In genomic region chr19:35994868-35995654, GRCh38 we compare ENCODE assay signal across 1 cellular context.
TF ChIP-seq lines count a peak whose summit lies in the region.

A gene with protein sequence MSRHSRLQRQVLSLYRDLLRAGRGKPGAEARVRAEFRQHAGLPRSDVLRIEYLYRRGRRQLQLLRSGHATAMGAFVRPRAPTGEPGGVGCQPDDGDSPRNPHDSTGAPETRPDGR (plus strand): TSS chr19:35995188. CDS start chr19:35995275, 87 bp downstream.

TF ChIP-seq in WTC11, 78 proteins besides CTCF, POLR2A, EP300 and RAD21 (continued from another document):
- TF ChIP-seq SMAD3 (CRISPR knock-in tag; IDR thresholded peaks at IDR 0.05; ENCODE audit: borderline replicate concordance) (no peak), ETV6 (CRISPR knock-in tag; IDR thresholded peaks at IDR 0.05) (peak; percentile 72; the same call in 1 of the 2 replicates), RELA (CRISPR knock-in tag; IDR thresholded peaks at IDR 0.05; ENCODE audit: borderline replicate concordance) (peak; percentile 79; the same call in 1 of the 2 replicates), NFYB (CRISPR knock-in tag; conservative IDR thresholded peaks at IDR 0.05; ENCODE audit: low read depth) (peak; percentile 87), ESRRA (CRISPR knock-in tag; IDR thresholded peaks at IDR 0.05; ENCODE audit: borderline replicate concordance) (peak; percentile 88), CREM (CRISPR knock-in tag; IDR thresholded peaks at IDR 0.05) (peak; percentile 74; the same call in 1 of the 2 replicates), ZBTB43 (CRISPR knock-in tag; IDR thresholded peaks at IDR 0.05) (0 out of 2 replicates have a peak, but pooled peaks have one; percentile 56), USF1 (CRISPR knock-in tag; IDR thresholded peaks at IDR 0.05) (peak; percentile 7), KAT7 (CRISPR knock-in tag; IDR thresholded peaks at IDR 0.05; ENCODE audit: borderline replicate concordance) (0 out of 2 replicates have a peak, but pooled peaks have one; percentile 58), E2F5 (CRISPR knock-in tag; IDR thresholded peaks at IDR 0.05) (0 out of 2 replicates have a peak, but pooled peaks have one; percentile 22), NFATC4 (CRISPR knock-in tag; IDR thresholded peaks at IDR 0.05) (no peak), ATF1 (CRISPR knock-in tag; IDR thresholded peaks at IDR 0.05) (0 out of 2 replicates have a peak, but pooled peaks have one; percentile 31), ZNF232 (CRISPR knock-in tag; IDR thresholded peaks at IDR 0.05) (peak; percentile 50; the same call in 1 of the 2 replicates)
- TF ChIP-seq, protein P1, sequence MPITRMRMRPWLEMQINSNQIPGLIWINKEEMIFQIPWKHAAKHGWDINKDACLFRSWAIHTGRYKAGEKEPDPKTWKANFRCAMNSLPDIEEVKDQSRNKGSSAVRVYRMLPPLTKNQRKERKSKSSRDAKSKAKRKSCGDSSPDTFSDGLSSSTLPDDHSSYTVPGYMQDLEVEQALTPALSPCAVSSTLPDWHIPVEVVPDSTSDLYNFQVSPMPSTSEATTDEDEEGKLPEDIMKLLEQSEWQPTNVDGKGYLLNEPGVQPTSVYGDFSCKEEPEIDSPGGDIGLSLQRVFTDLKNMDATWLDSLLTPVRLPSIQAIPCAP (CRISPR knock-in tag; IDR thresholded peaks at IDR 0.05): no peak
